8 cellular contexts compared by ENCODE assay signal in the genomic region with DNA sequence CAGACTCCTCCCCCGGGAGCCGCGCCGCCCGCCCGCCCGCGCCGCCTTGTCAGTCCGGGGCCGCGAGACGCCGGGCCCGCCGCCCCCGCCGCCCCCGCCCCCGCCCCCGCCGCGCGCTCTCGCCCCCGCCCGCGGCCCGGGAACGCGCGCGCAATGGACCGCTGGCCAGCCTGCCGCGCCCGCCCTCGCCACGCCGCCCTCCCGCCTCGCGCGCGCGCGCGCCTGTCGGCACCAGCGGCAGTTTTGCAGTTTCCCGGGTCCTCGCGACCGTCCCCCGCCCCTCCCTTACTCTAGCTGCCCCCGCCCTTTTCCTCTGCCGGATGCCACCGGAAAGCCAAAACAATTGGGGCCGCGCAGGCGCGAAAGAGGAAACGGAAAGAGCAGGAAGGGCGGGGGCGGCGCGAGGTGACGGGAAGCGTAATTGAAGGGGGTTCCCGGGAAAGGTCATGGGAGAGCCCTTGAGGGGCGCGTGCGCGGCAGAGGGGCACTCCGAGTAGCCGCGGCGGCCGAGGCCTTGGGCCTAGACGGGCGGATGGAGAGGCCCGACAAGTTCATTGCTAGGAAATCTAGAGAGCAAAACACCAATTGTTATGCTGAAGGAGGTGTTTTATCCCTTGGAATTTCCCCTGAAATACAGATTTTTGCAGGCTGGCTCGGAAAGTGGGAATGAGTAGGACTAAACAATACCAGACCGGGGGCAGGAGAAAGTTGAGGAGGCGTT. TPM values are rescaled to one million over a fixed set of nuclear protein-coding genes. Genes with fewer than 3 reads are reported as not detected.
DNase-seq lines count a peak whose midpoint lies in the region; ATAC-seq and TF ChIP-seq lines count a peak whose summit lies in the region.

No MANE protein-coding gene starts in this region.

- peaks cover 43% of the 10 kb centered on the region for H3K4me1 Mint-ChIP-seq in chondrocyte (ENCODE audit: low read depth)

- TF ChIP-seq POLR2A in GM19193 (IDR thresholded peaks at IDR 0.05; ENCODE audit: extremely low read depth, insufficient read depth, insufficient read length): peak; percentile 81

- TF ChIP-seq CTCF in chondrocyte (IDR thresholded peaks at IDR 0.05): no peak

- ATAC-seq in HG03432 (IDR thresholded peaks at IDR 0.05; ENCODE audit: unreplicated experiment): peak; percentile 61

- H3K27me3 Mint-ChIP-seq in chondrocyte (ENCODE audit: low read depth): no peaks in the 10 kb centered on the region

- H3K27ac Mint-ChIP-seq in chondrocyte (ENCODE audit: unreplicated experiment): peak overlapping the region; percentile 97

- no peaks in the 10 kb centered on the region for H3K36me3 Mint-ChIP-seq in chondrocyte (ENCODE audit: low read depth)

- DNase-seq in Ammon's horn (ENCODE audit: low spot score): peak; percentile 96
- peak; percentile 97 for DNase-seq in NCI-H460 (ENCODE audit: extremely low read depth, low read depth)
- peak; percentile 98 for DNase-seq in activated CD4-positive, alpha-beta T cell treated with anti-CD3 and anti-CD28 coated beads for 24 hours (ENCODE audit: low read depth in 2 of 2)
- DNase-seq in chondrocyte (ENCODE audit: low spot score): peak; percentile 97
- peak; percentile 97 for DNase-seq in kidney tubule cell (ENCODE audit: low spot score)
- peak; percentile 95 to 98 (median 97) for DNase-seq in stimulated activated CD4-positive, alpha-beta T cell treated with anti-CD3 and anti-CD28 coated beads, Interleukin-1b, Interleukin-23, amount 100 ng/mL, for 24 hours (ENCODE audit: low read depth in 4 of 4, low spot score in 1 of 4)

- no peaks in the 10 kb centered on the region for H3K9me3 Mint-ChIP-seq in chondrocyte (ENCODE audit: low read depth)

- peak overlapping the region; percentile 86 for H3K4me3 Mint-ChIP-seq in chondrocyte (ENCODE audit: unreplicated experiment)

RNA-seq across cellular contexts. Expression of gene KBTBD2, which starts 0.4 kb away (rescaled TPM):
- 45.8 and 49.8 TPM in 2 replicates for total RNA-seq in NCI-H460 (2014; rRNA removed; shearing (Covaris generic))
- 29.3 and 45.5 TPM in 2 replicates for polyA plus RNA-seq in NCI-H460 (2014; cell fraction: nucleus; rRNA removed)
- 22.0 to 24.8 TPM (median 23.9 TPM) in 3 replicates for total RNA-seq in chondrocyte

Comparison
In these comparisons a context has a peak if more than half of its experiments do, and no peak if none do; other contexts are left out.
1. Peak in every context shown above with its lines: DNase-seq and ATAC-seq.